ENCODE assay signal across 21 cellular contexts in the genomic region with DNA sequence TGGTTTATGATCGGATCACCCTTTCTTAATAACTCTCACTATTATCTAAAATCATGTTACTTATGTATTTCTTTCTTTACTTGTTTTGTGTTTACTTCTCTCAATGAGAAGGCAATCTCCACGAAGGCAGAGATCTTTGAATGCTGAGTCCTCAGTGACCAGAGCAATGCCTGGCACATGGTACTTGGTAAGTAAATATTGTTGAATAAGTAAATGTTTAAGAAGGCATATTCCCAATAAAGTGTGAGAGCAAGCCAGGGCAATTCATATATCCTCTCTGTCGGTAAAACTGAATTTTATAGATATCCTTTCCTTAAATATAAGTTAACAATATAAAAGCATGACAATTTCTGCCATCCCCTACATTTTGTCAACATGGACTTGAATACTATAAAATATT.
"Had no signal": no experiment of that assay in that cellular context is flagged by ENCODE, and none has a peak within 500 bp of the region (broad histone marks: within the 10 kb centered on the region; RNA-seq: fewer than 3 reads in every experiment).

No MANE protein-coding gene starts in this region.

- ATAC-seq: Panc1, PC-3 had no signal

- H3K9ac ChIP-seq: SK-N-SH had no signal

- DNase-seq: KBM-7; MV-4-11; NCI-H1048; NCI-H1105; NCI-H1417; NCI-H1436 treated with DMSO at 0.1 percent for 48 hours; NCI-H1694; NCI-H187 treated with DMSO at 0.1 percent for 48 hours; NCI-H2029 treated with DMSO at 0.1 percent for 48 hours; NCI-H2171 treated with DMSO at 0.1 percent for 48 hours; NCI-H2227 treated with DMSO at 0.1 percent for 48 hours; NCI-H524; NCI-H526 treated with DMSO at 0.1 percent for 48 hours; NCI-H748 treated with DMSO at 0.1 percent for 48 hours; NK-92 treated with Interleukin-12 subunit alpha and Interleukin-12 subunit beta, amount 100 ng/mL, for 24 hours; PC-3; SHP77; SK-N-SH; SW 1271 had no signal

- H3K4me2 ChIP-seq: SK-N-SH had no signal

- H3K27ac ChIP-seq: RWPE1 had no signal

- H3K9me3 ChIP-seq: SK-N-SH had no signal
